ENCODE assay signal across 1 cellular context in genomic region chr12:58583541-58583940, GRCh38.
TF ChIP-seq lines count a peak whose summit lies in the region.

No MANE protein-coding gene starts in this region.

TF ChIP-seq in IMR-90, 13 proteins besides CTCF, POLR2A, EP300 and RAD21 (continued from another document):
- TF ChIP-seq USF2 (IDR thresholded peaks at IDR 0.05; ENCODE audit: low read depth, low read length) (no peak), SMC3 (IDR thresholded peaks at IDR 0.05; ENCODE audit: low read depth, low read length) (no peak), RFX5 (IDR thresholded peaks at IDR 0.05; ENCODE audit: low read depth, low read length) (no peak)
